In the genomic region with DNA sequence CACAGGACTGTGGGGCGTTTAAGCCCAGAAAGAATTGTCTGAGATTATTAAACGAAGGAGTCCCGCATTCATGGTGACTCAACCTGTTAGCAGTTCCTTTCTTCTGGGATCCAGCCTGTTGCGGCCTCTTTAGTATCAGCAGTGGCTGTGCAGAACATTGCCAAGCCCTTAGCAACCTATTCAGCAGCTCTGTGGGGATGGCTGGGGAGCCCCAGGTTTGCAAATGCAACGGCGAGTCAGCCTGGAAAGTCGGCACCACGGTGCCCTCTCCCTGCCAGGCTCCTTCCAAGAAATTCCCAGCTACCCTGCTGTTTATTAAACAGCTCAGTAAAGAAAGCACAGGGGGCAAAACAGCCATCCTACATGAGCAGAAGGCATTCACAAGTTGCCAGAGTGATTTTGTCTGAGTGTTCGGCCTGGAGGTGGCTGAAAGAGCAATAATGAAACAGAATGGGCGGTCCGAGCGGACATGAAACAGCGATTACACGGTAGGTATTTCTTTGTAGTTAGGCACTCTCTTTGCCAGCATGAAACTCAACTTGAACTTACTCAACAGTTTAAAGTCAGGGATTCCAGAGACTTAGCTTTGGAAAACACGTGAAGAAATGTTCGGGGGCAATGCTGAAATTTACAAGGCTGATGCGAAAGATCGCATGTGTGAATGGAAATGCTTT, we compare ENCODE assay signal across 15 cellular contexts.
DNase-seq lines count a peak whose midpoint lies in the region; FAIRE-seq and TF ChIP-seq lines count a peak whose summit lies in the region.
"Had no signal": no experiment of that assay in that cellular context is flagged by ENCODE, and none has a peak within 500 bp of the region (broad histone marks: within the 10 kb centered on the region; RNA-seq: fewer than 3 reads in every experiment).

No MANE protein-coding gene starts in this region.

- TF ChIP-seq POLR2A in esophagus muscularis mucosa (IDR thresholded peaks at IDR 0.05; ENCODE audit: low read depth): no peak

- H3K4me3 ChIP-seq in HUES64 (ENCODE audit: low read length) (no peak overlapping the region), brain microvascular endothelial cell (ENCODE audit: low read depth, low read length) (no peak overlapping the region), kidney (ENCODE audit: low read length in 2 of 2) (peak overlapping the region; percentile 55 to 66), skeletal muscle satellite cell (ENCODE audit: low read length) (no peak overlapping the region), esophagus muscularis mucosa (no peak overlapping the region)
- H3K4me3 ChIP-seq: heart right ventricle had no signal

- H3K4me1 ChIP-seq in HUES64 (ENCODE audit: insufficient read depth, low read length) (peaks cover 11% of the 10 kb centered on the region; the same call in 1 of the 2 replicates), kidney (ENCODE audit: control insufficient read depth in 1 of 2, insufficient read depth in 1 of 2, low read depth in 1 of 2, low read length in 2 of 2) (peaks cover 0 to 2% of the 10 kb centered on the region in 2 donors), skeletal muscle satellite cell (ENCODE audit: control insufficient read depth, insufficient read depth, low read length) (peaks cover 4% of the 10 kb centered on the region), esophagus muscularis mucosa (peaks cover 12 to 15% (median 14%) of the 10 kb centered on the region in 4 donors)

- H3K36me3 ChIP-seq in HUES64 (ENCODE audit: insufficient read depth, low read length): no peaks in the 10 kb centered on the region
- no peaks in the 10 kb centered on the region for H3K36me3 ChIP-seq in brain microvascular endothelial cell (replicated peaks)
- H3K36me3 ChIP-seq in kidney (ENCODE audit: control insufficient read depth in 1 of 2, insufficient read depth in 2 of 2, low read length in 2 of 2): no peaks in the 10 kb centered on the region
- H3K36me3 ChIP-seq in skeletal muscle satellite cell (ENCODE audit: insufficient read depth, low read length): no peaks in the 10 kb centered on the region
- H3K36me3 ChIP-seq in esophagus muscularis mucosa: no peaks in the 10 kb centered on the region
- H3K36me3 ChIP-seq: heart right ventricle had no signal

- H3K4me2 ChIP-seq in skeletal muscle satellite cell (ENCODE audit: low read length): peak overlapping the region; percentile 62

- H3K9ac ChIP-seq in HUES64 (ENCODE audit: low read depth, low read length) (no peak overlapping the region; the same call in 1 of the 2 replicates), kidney (ENCODE audit: low read length in 2 of 2) (peak overlapping the region in 1 of 2 donors; percentile 62), skeletal muscle satellite cell (ENCODE audit: low read depth, low read length) (no peak overlapping the region)

- H3K27me3 ChIP-seq in HUES64 (ENCODE audit: insufficient read depth, low read length) (no peaks in the 10 kb centered on the region), brain microvascular endothelial cell (replicated peaks) (no peaks in the 10 kb centered on the region), skeletal muscle satellite cell (ENCODE audit: control insufficient read depth, insufficient read depth, low read length) (peaks cover 25% of the 10 kb centered on the region), esophagus muscularis mucosa (no peaks in the 10 kb centered on the region)
- H3K27me3 ChIP-seq: heart right ventricle had no signal

- H3K9me3 ChIP-seq in HUES64 (ENCODE audit: insufficient read depth, low read depth, low read length) (no peaks in the 10 kb centered on the region), kidney (ENCODE audit: control insufficient read depth in 1 of 2, low read length in 2 of 2) (no peaks in the 10 kb centered on the region), skeletal muscle satellite cell (replicated peaks; ENCODE audit: low read length) (no peaks in the 10 kb centered on the region), esophagus muscularis mucosa (no peaks in the 10 kb centered on the region)
- H3K9me3 ChIP-seq: heart right ventricle had no signal

- TF ChIP-seq EP300 in esophagus muscularis mucosa (IDR thresholded peaks at IDR 0.05): no peak

- 31% methylated on average over 18 of the region's 18 CpGs for WGBS in HUES64
- 76% methylated on average over 17 of the region's 18 CpGs for WGBS in esophagus muscularis mucosa

- intact Hi-C loops in kidney (cut with DNase I) (no loop called here), esophagus muscularis mucosa (cut with DNase I) (loop anchor here (10.0 kb wide), 1 partner anchor 201 kb away; a partner anchor contains a TSS)

- FAIRE-seq in kidney (lab: Jason Lieb, UNC): no peak

- DNase-seq in brain microvascular endothelial cell: peak; percentile 86
- DNase-seq in kidney: no peak
- no peak for DNase-seq in SW 1271 (lab: John Stamatoyannopoulos, UW)
- DNase-seq in esophagus muscularis mucosa (ENCODE audit: extremely low spot score): no peak
- DNase-seq in SHP77 treated with DMSO at 0.1 percent for 48 hours (lab: John Stamatoyannopoulos, UW): no peak
- no peak for DNase-seq in activated gamma-delta T cell treated with Interleukin-2 at 50 U/mL for 16 hours
- DNase-seq: activated CD8-positive, alpha-beta memory T cell treated with anti-CD3 and anti-CD28 coated beads, Interleukin-2, amount 50 U/mL, for 48 hours; activated naive CD8-positive, alpha-beta T cell treated with anti-CD3 and anti-CD28 coated beads, Interleukin-2, amount 50 U/mL, for 24 hours; CD8-positive, alpha-beta T cell; NCI-H446 treated with DMSO at 0.1 percent for 48 hours; SIG-M5 had no signal

- H3K27ac ChIP-seq in HUES64 (ENCODE audit: low read depth, low read length): peak overlapping the region; percentile 17; the same call in 1 of the 2 replicates
- peak overlapping the region; percentile 20 for H3K27ac ChIP-seq in brain microvascular endothelial cell
- peak overlapping the region; percentile 30 to 64 for H3K27ac ChIP-seq in kidney (ENCODE audit: low read depth in 2 of 2, low read length in 2 of 2)
- no peak overlapping the region for H3K27ac ChIP-seq in esophagus muscularis mucosa (replicated peaks in 1 of 4)
- H3K27ac ChIP-seq: heart right ventricle, VCaP had no signal

- in situ Hi-C loops in brain microvascular endothelial cell (cut with HindIII; ENCODE audit: low pct_ligation_motif_present, low sequenced_read_pairs): no loop called here

- no peak for TF ChIP-seq CTCF in brain microvascular endothelial cell (IDR thresholded peaks at IDR 0.05; ENCODE audit: low read depth, low read length, missing control alignments)
- no peak for TF ChIP-seq CTCF in kidney (IDR thresholded peaks at IDR 0.05; ENCODE audit: borderline replicate concordance, extremely low read depth, insufficient read depth)
- TF ChIP-seq CTCF in esophagus muscularis mucosa (IDR thresholded peaks at IDR 0.05): no peak

Comparison
In these comparisons a context has a peak if more than half of its experiments do, and no peak if none do; other contexts are left out.
1. H3K27ac ChIP-seq: peak in HUES64 (single experiment), brain microvascular endothelial cell (single experiment) and kidney (2 of 2); none in esophagus muscularis mucosa (0 of 4).
2. H3K4me3 ChIP-seq: peak in kidney (2 of 2); none in HUES64 (single experiment), brain microvascular endothelial cell (single experiment), skeletal muscle satellite cell (single experiment) and esophagus muscularis mucosa (0 of 4).